In the genomic region with DNA sequence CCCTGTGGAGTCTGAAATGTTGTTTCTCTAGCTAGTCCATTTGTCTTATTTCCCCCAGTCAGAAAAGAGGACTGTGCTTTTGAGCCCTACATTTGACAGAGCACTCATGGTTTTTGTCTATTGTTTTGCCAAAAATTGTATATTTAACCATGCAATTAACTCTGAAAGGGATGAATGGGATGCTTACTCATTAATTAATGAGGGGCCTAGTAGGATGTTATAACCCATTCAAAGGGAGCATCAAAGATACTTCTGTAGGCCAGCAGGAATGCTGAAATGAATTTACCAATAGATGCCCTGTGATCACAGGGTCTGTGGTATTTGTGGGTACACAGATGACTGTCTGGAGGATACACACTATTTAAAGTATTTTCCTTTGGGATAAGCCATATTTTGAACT, we compare ENCODE assay signal across 2 cellular contexts.
TF ChIP-seq lines count a peak whose summit lies in the region.

No MANE protein-coding gene starts in this region.

TF ChIP-seq in H1, 55 proteins besides CTCF, POLR2A, EP300 and RAD21 (continued from another document):
- TF ChIP-seq EGR1 (IDR thresholded peaks at IDR 0.05; ENCODE audit: borderline replicate concordance, low read depth, low read length) = no peak

TF ChIP-seq in GM23338, 12 proteins besides CTCF, POLR2A, EP300 and RAD21 (continued from another document):
- no peak for TF ChIP-seq ETS1 (IDR thresholded peaks at IDR 0.05)
- TF ChIP-seq REST (IDR thresholded peaks at IDR 0.05; ENCODE audit: unreplicated experiment) = no peak
- no peak for TF ChIP-seq ZNF331 (CRISPR knock-in tag; IDR thresholded peaks at IDR 0.05; ENCODE audit: low read depth)
TF ChIP-seq in GM23338: peak in this region for 0.
